ENCODE assay signal across 13 cellular contexts in the genomic region with DNA sequence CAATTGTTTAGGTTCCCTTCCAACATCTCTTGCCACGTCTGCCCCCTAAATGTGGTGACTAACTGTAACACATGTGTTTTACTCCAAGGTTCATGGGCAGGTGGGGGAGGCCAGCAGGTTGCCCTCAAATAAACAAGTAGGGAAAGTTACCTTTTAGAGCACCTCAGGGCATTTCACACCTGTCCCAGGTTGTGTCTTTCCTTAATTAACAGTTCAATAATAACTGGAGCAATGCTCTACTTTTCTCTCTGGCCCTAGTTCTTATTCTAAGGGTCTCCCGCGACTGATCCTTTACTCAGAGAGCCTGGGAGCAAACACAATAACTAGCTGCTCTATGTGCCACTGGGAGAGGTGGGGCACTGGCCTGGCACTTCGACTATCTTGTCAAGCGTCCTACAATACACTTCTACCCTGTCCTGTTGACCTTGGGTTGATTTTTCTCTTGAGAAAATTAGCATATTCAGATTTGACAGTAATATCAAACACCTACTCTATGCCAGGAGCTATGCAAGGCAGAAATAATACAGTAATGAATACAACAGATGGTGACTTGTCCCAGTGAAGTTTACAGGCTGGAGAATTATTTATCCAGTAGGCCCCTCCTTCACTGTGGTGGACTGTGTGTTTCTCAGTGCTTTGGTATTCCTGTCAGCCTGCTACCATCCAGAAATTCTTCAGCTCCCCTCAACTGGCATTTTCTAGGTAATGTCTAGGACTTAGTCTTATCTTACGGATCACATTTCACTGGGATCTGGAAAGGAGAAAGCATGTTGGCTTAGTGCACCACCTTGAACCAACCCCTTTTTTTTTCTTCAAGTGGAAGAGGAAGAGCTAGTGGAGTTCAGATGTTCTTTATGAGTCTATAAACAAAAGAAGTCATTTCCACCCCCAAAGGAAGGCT.
A peak's percentile ranks its signal among the peaks of the same experiment; 100 is the strongest.
DNase-seq lines count a peak whose midpoint lies in the region; ATAC-seq and TF ChIP-seq lines count a peak whose summit lies in the region.
"Had no signal": no experiment of that assay in that cellular context is flagged by ENCODE, and none has a peak within 500 bp of the region (broad histone marks: within the 10 kb centered on the region; RNA-seq: fewer than 3 reads in every experiment).

No MANE protein-coding gene starts in this region.

- no peak overlapping the region for H3K4me2 ChIP-seq in GM23338

- no peaks in the 10 kb centered on the region for H3F3A ChIP-seq in GM23338 (replicated peaks; ENCODE audit: low read depth)

- no peak for ATAC-seq in GM19395 (IDR thresholded peaks at IDR 0.05; ENCODE audit: unreplicated experiment)
- ATAC-seq in GM23338 = no peak
- ATAC-seq: foreskin keratinocyte had no signal

- no peaks in the 10 kb centered on the region for H3K27me3 ChIP-seq in BJ (ENCODE audit: control insufficient read depth, insufficient read depth, low read length)
- H3K27me3 ChIP-seq in GM23338 (ENCODE audit: insufficient read depth) = no peaks in the 10 kb centered on the region
- H3K27me3 ChIP-seq: foreskin keratinocyte had no signal

- H4K20me1 ChIP-seq in GM23338 (replicated peaks; ENCODE audit: insufficient read depth) = no peaks in the 10 kb centered on the region

- no peaks in the 10 kb centered on the region; the same call in 1 of the 2 replicates for H3K9me2 ChIP-seq in GM23338 (ENCODE audit: insufficient read depth)

- H3K4me3 ChIP-seq in BJ (ENCODE audit: low read depth, low read length) (no peak overlapping the region), cardiac fibroblast (replicated peaks in 1 of 2; ENCODE audit: low read depth in 2 of 2, low read length in 2 of 2) (no peak overlapping the region), GM23338 (no peak overlapping the region)

- peaks cover 3% of the 10 kb centered on the region; the same call in 2 of the 3 replicates for H3K4me1 Mint-ChIP-seq in GM23338

- POLR2A ChIA-PET in BJ (lab: Charles Lee) = interaction anchor here (0.5 to 1.7 kb wide), 8 partner anchors 13 to 266 kb away, joined by 3 to 7 read pairs (median 4); no protein-coding TSS in a partner anchor

- H3K36me3 ChIP-seq in BJ (ENCODE audit: control insufficient read depth, insufficient read depth, low read length) = no peaks in the 10 kb centered on the region
- no peaks in the 10 kb centered on the region for H3K36me3 ChIP-seq in GM23338 (ENCODE audit: insufficient read depth)

- H2AFZ ChIP-seq in GM23338 = no peak overlapping the region

- H3K9me3 Mint-ChIP-seq in GM23338 = peaks cover 6% of the 10 kb centered on the region; the same call in 2 of the 3 replicates

- H3K4me1 ChIP-seq in GM23338 (ENCODE audit: insufficient read depth) = no peaks in the 10 kb centered on the region
- H3K4me1 ChIP-seq: foreskin keratinocyte had no signal

- H3K27ac Mint-ChIP-seq in GM23338 = no peak overlapping the region

- no peaks in the 10 kb centered on the region for H3K36me3 Mint-ChIP-seq in GM23338 (ENCODE audit: low read depth)

- no peak overlapping the region for H3K4me3 Mint-ChIP-seq in GM23338

- no peaks in the 10 kb centered on the region for H3K79me2 ChIP-seq in GM23338 (replicated peaks; ENCODE audit: insufficient read depth)

- CTCF ChIA-PET in BJ (lab: Yijun Ruan, JAX) = interaction anchor here (0.6 to 2.3 kb wide), 6 partner anchors 9 to 222 kb away, joined by 3 to 9 read pairs (median 3); no protein-coding TSS in a partner anchor

- TF ChIP-seq CTCF in BJ (IDR thresholded peaks at IDR 0.05; ENCODE audit: insufficient read depth, low read depth, low read length) (no peak), cardiac fibroblast (IDR thresholded peaks at IDR 0.05; ENCODE audit: low read depth, low read length) (no peak), GM23338 (conservative IDR thresholded peaks at IDR 0.05; ENCODE audit: low read depth in 2 of 2) (no peak)

- H3K27ac ChIP-seq in GM23338 (ENCODE audit: low read depth) (no peak overlapping the region), caudate nucleus (ENCODE audit: low read depth, low read length) (no peak overlapping the region)
- H3K27ac ChIP-seq: foreskin keratinocyte had no signal

- DNase-seq in BJ (ENCODE audit: low read depth) (peak; percentile 80), HT1080 (ENCODE audit: low read depth) (peak; percentile 48), cardiac fibroblast (ENCODE audit: low read depth in 2 of 2) (peak; percentile 45 to 52), left kidney (ENCODE audit: low read depth, low spot score) (peak; percentile 26), GM23338 (ENCODE audit: low spot score) (no peak), caudate nucleus (lab: John Stamatoyannopoulos, UW) (no peak), HPDE6-E6E7 (ENCODE audit: extremely low spot score) (no peak)
- DNase-seq: activated CD4-positive, alpha-beta T cell treated with anti-CD3 and anti-CD28 coated beads, Interleukin-2, amount 50 U/mL, for 48 hours; anterior cingulate cortex; foreskin keratinocyte; KBM-7; NCI-H510A had no signal

- H3K27me3 Mint-ChIP-seq in GM23338 (ENCODE audit: insufficient read depth, low read depth, poor library complexity) = peaks cover 2% of the 10 kb centered on the region

TF ChIP-seq in GM23338, 12 proteins besides CTCF, POLR2A, EP300 and RAD21 (continues in another document):
- TF ChIP-seq NANOG (IDR thresholded peaks at IDR 0.05; ENCODE audit: borderline replicate concordance) (no peak), EZH2phosphoT487 (IDR thresholded peaks at IDR 0.05; ENCODE audit: unreplicated experiment) (no peak), ZNF331 (CRISPR knock-in tag; IDR thresholded peaks at IDR 0.05; ENCODE audit: low read depth) (no peak), CREB1 (CRISPR knock-in tag; IDR thresholded peaks at IDR 0.05; ENCODE audit: low read depth) (no peak), ZNF114 (CRISPR knock-in tag; IDR thresholded peaks at IDR 0.05) (no peak)
- TF ChIP-seq, protein P1, sequence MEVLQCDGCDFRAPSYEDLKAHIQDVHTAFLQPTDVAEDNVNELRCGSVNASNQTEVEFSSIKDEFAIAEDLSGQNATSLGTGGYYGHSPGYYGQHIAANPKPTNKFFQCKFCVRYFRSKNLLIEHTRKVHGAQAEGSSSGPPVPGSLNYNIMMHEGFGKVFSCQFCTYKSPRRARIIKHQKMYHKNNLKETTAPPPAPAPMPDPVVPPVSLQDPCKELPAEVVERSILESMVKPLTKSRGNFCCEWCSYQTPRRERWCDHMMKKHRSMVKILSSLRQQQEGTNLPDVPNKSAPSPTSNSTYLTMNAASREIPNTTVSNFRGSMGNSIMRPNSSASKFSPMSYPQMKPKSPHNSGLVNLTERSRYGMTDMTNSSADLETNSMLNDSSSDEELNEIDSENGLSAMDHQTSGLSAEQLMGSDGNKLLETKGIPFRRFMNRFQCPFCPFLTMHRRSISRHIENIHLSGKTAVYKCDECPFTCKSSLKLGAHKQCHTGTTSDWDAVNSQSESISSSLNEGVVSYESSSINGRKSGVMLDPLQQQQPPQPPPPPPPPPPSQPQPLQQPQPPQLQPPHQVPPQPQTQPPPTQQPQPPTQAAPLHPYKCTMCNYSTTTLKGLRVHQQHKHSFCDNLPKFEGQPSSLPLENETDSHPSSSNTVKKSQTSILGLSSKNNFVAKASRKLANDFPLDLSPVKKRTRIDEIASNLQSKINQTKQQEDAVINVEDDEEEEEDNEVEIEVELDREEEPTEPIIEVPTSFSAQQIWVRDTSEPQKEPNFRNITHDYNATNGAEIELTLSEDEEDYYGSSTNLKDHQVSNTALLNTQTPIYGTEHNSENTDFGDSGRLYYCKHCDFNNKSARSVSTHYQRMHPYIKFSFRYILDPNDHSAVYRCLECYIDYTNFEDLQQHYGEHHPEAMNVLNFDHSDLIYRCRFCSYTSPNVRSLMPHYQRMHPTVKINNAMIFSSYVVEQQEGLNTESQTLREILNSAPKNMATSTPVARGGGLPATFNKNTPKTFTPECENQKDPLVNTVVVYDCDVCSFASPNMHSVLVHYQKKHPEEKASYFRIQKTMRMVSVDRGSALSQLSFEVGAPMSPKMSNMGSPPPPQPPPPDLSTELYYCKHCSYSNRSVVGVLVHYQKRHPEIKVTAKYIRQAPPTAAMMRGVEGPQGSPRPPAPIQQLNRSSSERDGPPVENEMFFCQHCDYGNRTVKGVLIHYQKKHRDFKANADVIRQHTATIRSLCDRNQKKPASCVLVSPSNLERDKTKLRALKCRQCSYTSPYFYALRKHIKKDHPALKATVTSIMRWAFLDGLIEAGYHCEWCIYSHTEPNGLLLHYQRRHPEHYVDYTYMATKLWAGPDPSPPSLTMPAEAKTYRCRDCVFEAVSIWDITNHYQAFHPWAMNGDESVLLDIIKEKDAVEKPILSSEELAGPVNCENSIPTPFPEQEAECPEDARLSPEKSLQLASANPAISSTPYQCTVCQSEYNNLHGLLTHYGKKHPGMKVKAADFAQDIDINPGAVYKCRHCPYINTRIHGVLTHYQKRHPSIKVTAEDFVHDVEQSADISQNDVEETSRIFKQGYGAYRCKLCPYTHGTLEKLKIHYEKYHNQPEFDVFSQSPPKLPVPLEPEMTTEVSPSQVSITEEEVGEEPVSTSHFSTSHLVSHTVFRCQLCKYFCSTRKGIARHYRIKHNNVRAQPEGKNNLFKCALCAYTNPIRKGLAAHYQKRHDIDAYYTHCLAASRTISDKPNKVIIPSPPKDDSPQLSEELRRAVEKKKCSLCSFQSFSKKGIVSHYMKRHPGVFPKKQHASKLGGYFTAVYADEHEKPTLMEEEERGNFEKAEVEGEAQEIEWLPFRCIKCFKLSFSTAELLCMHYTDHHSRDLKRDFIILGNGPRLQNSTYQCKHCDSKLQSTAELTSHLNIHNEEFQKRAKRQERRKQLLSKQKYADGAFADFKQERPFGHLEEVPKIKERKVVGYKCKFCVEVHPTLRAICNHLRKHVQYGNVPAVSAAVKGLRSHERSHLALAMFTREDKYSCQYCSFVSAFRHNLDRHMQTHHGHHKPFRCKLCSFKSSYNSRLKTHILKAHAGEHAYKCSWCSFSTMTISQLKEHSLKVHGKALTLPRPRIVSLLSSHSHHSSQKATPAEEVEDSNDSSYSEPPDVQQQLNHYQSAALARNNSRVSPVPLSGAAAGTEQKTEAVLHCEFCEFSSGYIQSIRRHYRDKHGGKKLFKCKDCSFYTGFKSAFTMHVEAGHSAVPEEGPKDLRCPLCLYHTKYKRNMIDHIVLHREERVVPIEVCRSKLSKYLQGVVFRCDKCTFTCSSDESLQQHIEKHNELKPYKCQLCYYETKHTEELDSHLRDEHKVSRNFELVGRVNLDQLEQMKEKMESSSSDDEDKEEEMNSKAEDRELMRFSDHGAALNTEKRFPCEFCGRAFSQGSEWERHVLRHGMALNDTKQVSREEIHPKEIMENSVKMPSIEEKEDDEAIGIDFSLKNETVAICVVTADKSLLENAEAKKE (CRISPR knock-in tag; IDR thresholded peaks at IDR 0.05) = no peak
- TF ChIP-seq, protein P2, sequence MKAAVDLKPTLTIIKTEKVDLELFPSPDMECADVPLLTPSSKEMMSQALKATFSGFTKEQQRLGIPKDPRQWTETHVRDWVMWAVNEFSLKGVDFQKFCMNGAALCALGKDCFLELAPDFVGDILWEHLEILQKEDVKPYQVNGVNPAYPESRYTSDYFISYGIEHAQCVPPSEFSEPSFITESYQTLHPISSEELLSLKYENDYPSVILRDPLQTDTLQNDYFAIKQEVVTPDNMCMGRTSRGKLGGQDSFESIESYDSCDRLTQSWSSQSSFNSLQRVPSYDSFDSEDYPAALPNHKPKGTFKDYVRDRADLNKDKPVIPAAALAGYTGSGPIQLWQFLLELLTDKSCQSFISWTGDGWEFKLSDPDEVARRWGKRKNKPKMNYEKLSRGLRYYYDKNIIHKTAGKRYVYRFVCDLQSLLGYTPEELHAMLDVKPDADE (IDR thresholded peaks at IDR 0.05) = no peak

Comparison
In these comparisons a context has a peak if more than half of its experiments do, and no peak if none do; other contexts are left out.
1. DNase-seq: peak in BJ (single experiment), HT1080 (single experiment), cardiac fibroblast (2 of 2) and left kidney (single experiment); none in GM23338 (single experiment), caudate nucleus (0 of 61) and HPDE6-E6E7 (single experiment).